1 cellular context compared by ENCODE assay signal in the genomic region with DNA sequence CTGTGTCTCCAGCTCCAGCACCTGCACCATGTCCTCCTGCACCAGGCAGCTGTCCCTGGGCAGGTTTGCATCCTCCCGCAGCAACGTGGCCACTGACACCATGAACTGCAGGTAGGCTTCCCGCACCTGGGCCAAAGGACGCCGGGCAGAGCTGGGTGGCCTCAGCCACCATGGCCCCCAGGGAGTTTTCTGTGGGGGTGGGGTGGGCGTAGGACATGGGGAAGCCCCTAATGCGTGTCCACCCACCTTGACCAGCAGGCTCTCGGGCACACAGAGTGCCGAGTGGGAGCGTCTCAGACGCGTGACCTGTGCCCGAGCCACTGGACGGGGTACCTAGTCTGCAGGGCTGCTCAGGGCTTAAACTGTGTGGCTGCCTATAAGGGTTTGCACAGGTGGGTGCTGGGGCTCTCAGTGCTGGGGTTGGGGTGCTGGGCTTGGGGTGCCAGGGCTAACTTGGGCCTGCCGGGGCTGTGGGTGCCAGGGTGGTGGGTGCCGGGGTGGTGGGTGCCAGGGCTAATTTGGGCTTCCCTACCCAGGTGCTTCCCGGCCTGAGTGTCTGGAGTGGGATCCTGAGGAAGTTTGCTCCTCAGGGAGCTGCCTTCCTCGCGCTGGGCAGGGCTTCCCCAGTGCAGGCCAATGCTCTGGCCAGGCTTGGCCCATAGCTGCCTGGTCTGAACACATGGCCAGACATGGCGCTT.
TF ChIP-seq lines count a peak whose summit lies in the region.

No MANE protein-coding gene starts in this region.

TF ChIP-seq in HepG2, 621 proteins besides CTCF, POLR2A, EP300 and RAD21:
- TF ChIP-seq, protein P1, sequence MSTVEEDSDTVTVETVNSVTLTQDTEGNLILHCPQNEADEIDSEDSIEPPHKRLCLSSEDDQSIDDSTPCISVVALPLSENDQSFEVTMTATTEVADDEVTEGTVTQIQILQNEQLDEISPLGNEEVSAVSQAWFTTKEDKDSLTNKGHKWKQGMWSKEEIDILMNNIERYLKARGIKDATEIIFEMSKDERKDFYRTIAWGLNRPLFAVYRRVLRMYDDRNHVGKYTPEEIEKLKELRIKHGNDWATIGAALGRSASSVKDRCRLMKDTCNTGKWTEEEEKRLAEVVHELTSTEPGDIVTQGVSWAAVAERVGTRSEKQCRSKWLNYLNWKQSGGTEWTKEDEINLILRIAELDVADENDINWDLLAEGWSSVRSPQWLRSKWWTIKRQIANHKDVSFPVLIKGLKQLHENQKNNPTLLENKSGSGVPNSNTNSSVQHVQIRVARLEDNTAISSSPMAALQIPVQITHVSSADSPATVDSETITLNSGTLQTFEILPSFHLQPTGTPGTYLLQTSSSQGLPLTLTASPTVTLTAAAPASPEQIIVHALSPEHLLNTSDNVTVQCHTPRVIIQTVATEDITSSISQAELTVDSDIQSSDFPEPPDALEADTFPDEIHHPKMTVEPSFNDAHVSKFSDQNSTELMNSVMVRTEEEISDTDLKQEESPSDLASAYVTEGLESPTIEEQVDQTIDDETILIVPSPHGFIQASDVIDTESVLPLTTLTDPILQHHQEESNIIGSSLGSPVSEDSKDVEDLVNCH (CRISPR knock-in tag; IDR thresholded peaks at IDR 0.05) = no peak
- TF ChIP-seq ZNF274 (CRISPR knock-in tag; IDR thresholded peaks at IDR 0.05) = no peak
- no peak for TF ChIP-seq UBTF (CRISPR knock-in tag; IDR thresholded peaks at IDR 0.05)
- TF ChIP-seq RBAK (CRISPR knock-in tag; IDR thresholded peaks at IDR 0.05) = no peak
- TF ChIP-seq HOXD1 (CRISPR knock-in tag; IDR thresholded peaks at IDR 0.05) = no peak
- no peak for TF ChIP-seq XRCC5 (optimal IDR thresholded peaks at IDR 0.05; ENCODE audit: low read length)
- no peak for TF ChIP-seq ZNF282 (IDR thresholded peaks at IDR 0.05; ENCODE audit: partially characterized antibody)
- TF ChIP-seq, protein P2, sequence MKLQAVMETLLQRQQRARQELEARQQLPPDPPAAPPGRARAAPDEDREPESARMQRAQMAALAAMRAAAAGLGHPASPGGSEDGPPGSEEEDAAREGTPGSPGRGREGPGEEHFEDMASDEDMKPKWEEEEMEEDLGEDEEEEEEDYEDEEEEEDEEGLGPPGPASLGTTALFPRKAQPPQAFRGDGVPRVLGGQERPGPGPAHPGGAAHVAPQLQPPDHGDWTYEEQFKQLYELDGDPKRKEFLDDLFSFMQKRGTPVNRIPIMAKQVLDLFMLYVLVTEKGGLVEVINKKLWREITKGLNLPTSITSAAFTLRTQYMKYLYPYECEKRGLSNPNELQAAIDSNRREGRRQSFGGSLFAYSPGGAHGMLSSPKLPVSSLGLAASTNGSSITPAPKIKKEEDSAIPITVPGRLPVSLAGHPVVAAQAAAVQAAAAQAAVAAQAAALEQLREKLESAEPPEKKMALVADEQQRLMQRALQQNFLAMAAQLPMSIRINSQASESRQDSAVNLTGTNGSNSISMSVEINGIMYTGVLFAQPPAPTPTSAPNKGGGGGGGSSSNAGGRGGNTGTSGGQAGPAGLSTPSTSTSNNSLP (IDR thresholded peaks at IDR 0.05; ENCODE audit: low read depth, low read length) = no peak
- no peak for TF ChIP-seq ZNF124 (CRISPR knock-in tag; IDR thresholded peaks at IDR 0.05)
- TF ChIP-seq MAX (IDR thresholded peaks at IDR 0.05) = no peak
- TF ChIP-seq, protein P3, sequence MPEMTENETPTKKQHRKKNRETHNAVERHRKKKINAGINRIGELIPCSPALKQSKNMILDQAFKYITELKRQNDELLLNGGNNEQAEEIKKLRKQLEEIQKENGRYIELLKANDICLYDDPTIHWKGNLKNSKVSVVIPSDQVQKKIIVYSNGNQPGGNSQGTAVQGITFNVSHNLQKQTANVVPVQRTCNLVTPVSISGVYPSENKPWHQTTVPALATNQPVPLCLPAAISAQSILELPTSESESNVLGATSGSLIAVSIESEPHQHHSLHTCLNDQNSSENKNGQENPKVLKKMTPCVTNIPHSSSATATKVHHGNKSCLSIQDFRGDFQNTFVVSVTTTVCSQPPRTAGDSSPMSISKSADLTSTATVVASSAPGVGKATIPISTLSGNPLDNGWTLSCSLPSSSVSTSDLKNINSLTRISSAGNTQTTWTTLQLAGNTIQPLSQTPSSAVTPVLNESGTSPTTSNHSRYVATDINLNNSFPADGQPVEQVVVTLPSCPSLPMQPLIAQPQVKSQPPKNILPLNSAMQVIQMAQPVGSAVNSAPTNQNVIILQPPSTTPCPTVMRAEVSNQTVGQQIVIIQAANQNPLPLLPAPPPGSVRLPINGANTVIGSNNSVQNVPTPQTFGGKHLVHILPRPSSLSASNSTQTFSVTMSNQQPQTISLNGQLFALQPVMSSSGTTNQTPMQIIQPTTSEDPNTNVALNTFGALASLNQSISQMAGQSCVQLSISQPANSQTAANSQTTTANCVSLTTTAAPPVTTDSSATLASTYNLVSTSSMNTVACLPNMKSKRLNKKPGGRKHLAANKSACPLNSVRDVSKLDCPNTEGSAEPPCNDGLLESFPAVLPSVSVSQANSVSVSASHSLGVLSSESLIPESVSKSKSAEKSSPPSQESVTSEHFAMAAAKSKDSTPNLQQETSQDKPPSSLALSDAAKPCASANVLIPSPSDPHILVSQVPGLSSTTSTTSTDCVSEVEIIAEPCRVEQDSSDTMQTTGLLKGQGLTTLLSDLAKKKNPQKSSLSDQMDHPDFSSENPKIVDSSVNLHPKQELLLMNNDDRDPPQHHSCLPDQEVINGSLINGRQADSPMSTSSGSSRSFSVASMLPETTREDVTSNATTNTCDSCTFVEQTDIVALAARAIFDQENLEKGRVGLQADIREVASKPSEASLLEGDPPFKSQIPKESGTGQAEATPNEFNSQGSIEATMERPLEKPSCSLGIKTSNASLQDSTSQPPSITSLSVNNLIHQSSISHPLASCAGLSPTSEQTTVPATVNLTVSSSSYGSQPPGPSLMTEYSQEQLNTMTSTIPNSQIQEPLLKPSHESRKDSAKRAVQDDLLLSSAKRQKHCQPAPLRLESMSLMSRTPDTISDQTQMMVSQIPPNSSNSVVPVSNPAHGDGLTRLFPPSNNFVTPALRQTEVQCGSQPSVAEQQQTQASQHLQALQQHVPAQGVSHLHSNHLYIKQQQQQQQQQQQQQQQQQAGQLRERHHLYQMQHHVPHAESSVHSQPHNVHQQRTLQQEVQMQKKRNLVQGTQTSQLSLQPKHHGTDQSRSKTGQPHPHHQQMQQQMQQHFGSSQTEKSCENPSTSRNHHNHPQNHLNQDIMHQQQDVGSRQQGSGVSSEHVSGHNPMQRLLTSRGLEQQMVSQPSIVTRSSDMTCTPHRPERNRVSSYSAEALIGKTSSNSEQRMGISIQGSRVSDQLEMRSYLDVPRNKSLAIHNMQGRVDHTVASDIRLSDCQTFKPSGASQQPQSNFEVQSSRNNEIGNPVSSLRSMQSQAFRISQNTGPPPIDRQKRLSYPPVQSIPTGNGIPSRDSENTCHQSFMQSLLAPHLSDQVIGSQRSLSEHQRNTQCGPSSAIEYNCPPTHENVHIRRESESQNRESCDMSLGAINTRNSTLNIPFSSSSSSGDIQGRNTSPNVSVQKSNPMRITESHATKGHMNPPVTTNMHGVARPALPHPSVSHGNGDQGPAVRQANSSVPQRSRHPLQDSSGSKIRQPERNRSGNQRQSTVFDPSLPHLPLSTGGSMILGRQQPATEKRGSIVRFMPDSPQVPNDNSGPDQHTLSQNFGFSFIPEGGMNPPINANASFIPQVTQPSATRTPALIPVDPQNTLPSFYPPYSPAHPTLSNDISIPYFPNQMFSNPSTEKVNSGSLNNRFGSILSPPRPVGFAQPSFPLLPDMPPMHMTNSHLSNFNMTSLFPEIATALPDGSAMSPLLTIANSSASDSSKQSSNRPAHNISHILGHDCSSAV (CRISPR knock-in tag; IDR thresholded peaks at IDR 0.05; ENCODE audit: borderline replicate concordance) = no peak
- no peak for TF ChIP-seq NFE2 (CRISPR knock-in tag; IDR thresholded peaks at IDR 0.05)
- TF ChIP-seq ESRRA (CRISPR knock-in tag; IDR thresholded peaks at IDR 0.05; ENCODE audit: low read depth) = no peak
